8 cellular contexts compared by ENCODE assay signal in genomic region chr3:12484198-12484982, GRCh38. TPM values are rescaled to one million over a fixed set of nuclear protein-coding genes. Genes with fewer than 3 reads are reported as not detected.
DNase-seq lines count a peak whose midpoint lies in the region; ATAC-seq and TF ChIP-seq lines count a peak whose summit lies in the region.

TSS of gene TSEN2 (plus strand) at chr3:12484480. CDS start at chr3:12489801, 5,321 bp downstream.

- H3K36me3 ChIP-seq in H7 (replicated peaks; ENCODE audit: control insufficient read depth, insufficient read depth, low read length), result peaks cover 3% of the 10 kb centered on the region
- H3K36me3 ChIP-seq in Loucy (ENCODE audit: insufficient read depth, low read length), result no peaks in the 10 kb centered on the region
- peaks cover 25% of the 10 kb centered on the region; the same call in 1 of the 2 replicates for H3K36me3 ChIP-seq in RWPE2 (ENCODE audit: low read depth)

- peaks cover 6% of the 10 kb centered on the region for H3K36me3 Mint-ChIP-seq in activated T-helper 2 cell treated with anti-CD3 and anti-CD28 coated beads, Interferon-gamma antibody, Interleukin-2, Interleukin-4, amounts not matched to agents 10 μg/mL and 5 μg/mL and 100 μg/mL, durations not matched to agents 14 hours and 24 hours and 36 hours (ENCODE audit: low read depth)
- no peaks in the 10 kb centered on the region for H3K36me3 Mint-ChIP-seq in natural killer cell treated with Interleukin-12 subunit alpha and Interleukin-12 subunit beta and Interleukin-15 and Interleukin-18, amount 100 ng/mL, for 72 hours

- ATAC-seq in RWPE2 (ENCODE audit: low read depth), result peak; percentile 93
- ATAC-seq in natural killer cell treated with Interleukin-12 subunit alpha and Interleukin-12 subunit beta and Interleukin-15 and Interleukin-18, amount 100 ng/mL, for 72 hours, result peak; percentile 97 to 98

- peak within 1 kb of the TSS; percentile 89 for H3K9ac ChIP-seq in Loucy (ENCODE audit: low read depth, low read length, poor library complexity, severe bottlenecking)

- in situ Hi-C loops in G401 (cut with HindIII; ENCODE audit: low sequenced_read_pairs), result no loop called here

- TF ChIP-seq CTCF in Loucy (conservative IDR thresholded peaks at IDR 0.05; ENCODE audit: low read length) (no peak), RWPE2 (IDR thresholded peaks at IDR 0.05; ENCODE audit: poor library complexity, severe bottlenecking) (peak; percentile 52), fibroblast of pulmonary artery (IDR thresholded peaks at IDR 0.05; ENCODE audit: low read length, missing control alignments) (peak; percentile 22)

- peaks cover 38% of the 10 kb centered on the region for H3K4me1 Mint-ChIP-seq in activated T-helper 2 cell treated with anti-CD3 and anti-CD28 coated beads, Interferon-gamma antibody, Interleukin-2, Interleukin-4, amounts not matched to agents 10 μg/mL and 5 μg/mL and 100 μg/mL, durations not matched to agents 14 hours and 24 hours and 36 hours (ENCODE audit: low read depth)
- H3K4me1 Mint-ChIP-seq in natural killer cell treated with Interleukin-12 subunit alpha and Interleukin-12 subunit beta and Interleukin-15 and Interleukin-18, amount 100 ng/mL, for 72 hours (ENCODE audit: low read depth in 2 of 2), result peaks cover 22 to 39% of the 10 kb centered on the region in 2 donors

- peak within 1 kb of the TSS; percentile 99 for H3K4me2 ChIP-seq in Loucy (ENCODE audit: low read depth, low read length, poor library complexity, severe bottlenecking)

- H4K20me1 ChIP-seq in Loucy (ENCODE audit: insufficient read depth, low read length, poor library complexity, severe bottlenecking), result no peaks in the 10 kb centered on the region

- peak within 1 kb of the TSS; percentile 93 for H3K4me3 Mint-ChIP-seq in activated T-helper 2 cell treated with anti-CD3 and anti-CD28 coated beads, Interferon-gamma antibody, Interleukin-2, Interleukin-4, amounts not matched to agents 10 μg/mL and 5 μg/mL and 100 μg/mL, durations not matched to agents 14 hours and 24 hours and 36 hours (ENCODE audit: low read depth)
- H3K4me3 Mint-ChIP-seq in natural killer cell treated with Interleukin-12 subunit alpha and Interleukin-12 subunit beta and Interleukin-15 and Interleukin-18, amount 100 ng/mL, for 72 hours, result peak within 1 kb of the TSS; percentile 97

- no peaks in the 10 kb centered on the region for H3K9me3 Mint-ChIP-seq in activated T-helper 2 cell treated with anti-CD3 and anti-CD28 coated beads, Interferon-gamma antibody, Interleukin-2, Interleukin-4, amounts not matched to agents 10 μg/mL and 5 μg/mL and 100 μg/mL, durations not matched to agents 14 hours and 24 hours and 36 hours
- H3K9me3 Mint-ChIP-seq in natural killer cell treated with Interleukin-12 subunit alpha and Interleukin-12 subunit beta and Interleukin-15 and Interleukin-18, amount 100 ng/mL, for 72 hours, result no peaks in the 10 kb centered on the region

- H3K4me3 ChIP-seq in H7 (ENCODE audit: insufficient read depth, low read depth, low read length) (peak within 1 kb of the TSS; percentile 86), Loucy (ENCODE audit: low read length, poor library complexity, severe bottlenecking) (peak within 1 kb of the TSS; percentile 86), RWPE2 (ENCODE audit: severe bottlenecking) (peak within 1 kb of the TSS; percentile 47), fibroblast of pulmonary artery (replicated peaks; ENCODE audit: low read depth, low read length) (peak within 1 kb of the TSS; percentile 86)

- peak within 1 kb of the TSS; percentile 3 for H3K27ac ChIP-seq in RWPE2 (ENCODE audit: poor library complexity, severe bottlenecking)

- no peaks in the 10 kb centered on the region for H3K9me3 ChIP-seq in Loucy (ENCODE audit: insufficient read depth, low read depth, low read length)
- no peaks in the 10 kb centered on the region for H3K9me3 ChIP-seq in RWPE2 (ENCODE audit: severe bottlenecking)

- intact Hi-C loops in activated T-helper 2 cell treated with anti-CD3 and anti-CD28 coated beads, Interferon-gamma antibody, Interleukin-2, Interleukin-4, amounts not matched to agents 10 μg/mL and 5 μg/mL and 100 μg/mL, durations not matched to agents 14 hours and 24 hours and 36 hours (cut with micrococcal nuclease), result loop anchor here (1.0 to 5.0 kb wide), 9 partner anchors 62 to 349 kb away; partner anchors contain the start of genes MKRN2, PPARG and RAF1

- H3K27ac Mint-ChIP-seq in activated T-helper 2 cell treated with anti-CD3 and anti-CD28 coated beads, Interferon-gamma antibody, Interleukin-2, Interleukin-4, amounts not matched to agents 10 μg/mL and 5 μg/mL and 100 μg/mL, durations not matched to agents 14 hours and 24 hours and 36 hours, result peak within 1 kb of the TSS; percentile 91
- peak within 1 kb of the TSS; percentile 93 to 95 for H3K27ac Mint-ChIP-seq in natural killer cell treated with Interleukin-12 subunit alpha and Interleukin-12 subunit beta and Interleukin-15 and Interleukin-18, amount 100 ng/mL, for 72 hours

- H2AFZ ChIP-seq in Loucy (ENCODE audit: low read length), result peak within 1 kb of the TSS; percentile 87

- peaks cover 13% of the 10 kb centered on the region for H3K79me2 ChIP-seq in Loucy (ENCODE audit: insufficient read depth, low read length)

- H3K27me3 ChIP-seq in H7 (ENCODE audit: control insufficient read depth, insufficient read depth, low read length) (0 out of 2 replicates have a peak, but pooled peaks cover 2% of the 10 kb centered on the region), Loucy (ENCODE audit: insufficient read depth, low read length, poor library complexity, severe bottlenecking) (no peaks in the 10 kb centered on the region), RWPE2 (ENCODE audit: insufficient read depth, poor library complexity, severe bottlenecking) (no peaks in the 10 kb centered on the region)

- DNase-seq in G401 (ENCODE audit: low spot score) (peak; percentile 92), H7 (peak; percentile 99), RWPE2 (ENCODE audit: low spot score) (peak; percentile 90), fibroblast of pulmonary artery (ENCODE audit: low read depth) (peak; percentile 97)
- DNase-seq in activated T-helper 2 cell treated with anti-CD3 and anti-CD28 coated beads, Interferon-gamma antibody, Interleukin-2, Interleukin-4, amounts not matched to agents 10 μg/mL and 5 μg/mL and 100 μg/mL, durations not matched to agents 14 hours and 24 hours and 36 hours (ENCODE audit: low spot score), result peak; percentile 96
- DNase-seq in natural killer cell treated with Interleukin-12 subunit alpha and Interleukin-12 subunit beta and Interleukin-15 and Interleukin-18, amount 100 ng/mL, for 72 hours (ENCODE audit: low spot score), result peak; percentile 95
- DNase-seq in stimulated activated naive CD4-positive, alpha-beta T cell treated with Interleukin-2 at 50 U/mL for 16 hours (lab: John Stamatoyannopoulos, UW), result peak; percentile 92

- H3K4me1 ChIP-seq in Loucy (ENCODE audit: insufficient read depth, low read length, poor library complexity, severe bottlenecking), result peaks cover 44% of the 10 kb centered on the region
- no peaks in the 10 kb centered on the region for H3K4me1 ChIP-seq in RWPE2 (ENCODE audit: insufficient read depth, poor library complexity, severe bottlenecking)

- no peaks in the 10 kb centered on the region for H3F3A ChIP-seq in Loucy (ENCODE audit: low read depth)

- no peaks in the 10 kb centered on the region for H3K9me2 ChIP-seq in Loucy (replicated peaks; ENCODE audit: low read depth, low read length)

- no peaks in the 10 kb centered on the region for H3K27me3 Mint-ChIP-seq in activated T-helper 2 cell treated with anti-CD3 and anti-CD28 coated beads, Interferon-gamma antibody, Interleukin-2, Interleukin-4, amounts not matched to agents 10 μg/mL and 5 μg/mL and 100 μg/mL, durations not matched to agents 14 hours and 24 hours and 36 hours (ENCODE audit: low read depth)
- no peaks in the 10 kb centered on the region for H3K27me3 Mint-ChIP-seq in natural killer cell treated with Interleukin-12 subunit alpha and Interleukin-12 subunit beta and Interleukin-15 and Interleukin-18, amount 100 ng/mL, for 72 hours

RNA-seq across cellular contexts. Expression of gene TSEN2, which starts in this region (rescaled TPM):
- total RNA-seq in G401 (2014; rRNA removed; shearing (Covaris generic)), result 21.4 and 32.0 TPM in 2 replicates
- total RNA-seq in H7 (2014; rRNA removed; shearing (Covaris generic)), result 17.1 and 19.3 TPM in 2 replicates
- 23.6 and 28.5 TPM in 2 replicates for total RNA-seq in activated T-helper 2 cell treated with anti-CD3 and anti-CD28 coated beads, Interferon-gamma antibody, Interleukin-2, Interleukin-4, amounts not matched to agents 10 μg/mL and 5 μg/mL and 100 μg/mL, durations not matched to agents 14 hours and 24 hours and 36 hours
- total RNA-seq in natural killer cell treated with Interleukin-12 subunit alpha and Interleukin-12 subunit beta and Interleukin-15 and Interleukin-18, amount 100 ng/mL, for 72 hours, result 10 to 100 TPM; 12.9 to 32.1 TPM

Comparison
In these comparisons a context has a peak if more than half of its experiments do, and no peak if none do; other contexts are left out.
1. Peak in every context shown above with its lines: DNase-seq, ATAC-seq, H3K4me3 ChIP-seq and H3K27ac ChIP-seq.